ENCODE assay signal across 21 cellular contexts in genomic region chr3:184846500-184846899, GRCh38. TPM values are rescaled to one million over a fixed set of nuclear protein-coding genes. Genes with fewer than 3 reads are reported as not detected.
DNase-seq lines count a peak whose midpoint lies in the region; TF ChIP-seq lines count a peak whose summit lies in the region.
"Had no signal": no experiment of that assay in that cellular context is flagged by ENCODE, and none has a peak within 500 bp of the region (broad histone marks: within the 10 kb centered on the region; RNA-seq: fewer than 3 reads in every experiment).

No MANE protein-coding gene starts in this region.

- H3K79me1 ChIP-seq in trophoblast cell (ENCODE audit: low read length): no peaks in the 10 kb centered on the region

- H2BK5ac ChIP-seq in trophoblast cell (ENCODE audit: low read depth, low read length, poor library complexity): no peak overlapping the region

- TF ChIP-seq CTCF in HEK293 (tag by site-specific recombination; IDR thresholded peaks at IDR 0.05): no peak

- H2AK5ac ChIP-seq in trophoblast cell (ENCODE audit: low read length): no peak overlapping the region

- POLR2A ChIA-PET in HEK293 (lab: Yijun Ruan, JAX): no interaction called here

- H2AFZ ChIP-seq in trophoblast cell (ENCODE audit: insufficient read depth, low read length, poor library complexity): no peak overlapping the region
- H2AFZ ChIP-seq: GM23338 had no signal

- H4K91ac ChIP-seq in trophoblast cell (ENCODE audit: low read depth, low read length): no peak overlapping the region

- H3K4me2 ChIP-seq in trophoblast cell (ENCODE audit: low read length): no peak overlapping the region
- H3K4me2 ChIP-seq: A549; BLaER1 treated with 17β-estradiol and CSF1 and Interleukin-3, amounts not matched to agents 10 nM and 100 nM; GM23338 had no signal

- CTCF ChIA-PET in HEK293 (lab: Yijun Ruan, JAX): no interaction called here

- no peak overlapping the region for H4K12ac ChIP-seq in trophoblast cell (ENCODE audit: low read depth, low read length)

- no peak overlapping the region for H3K23ac ChIP-seq in trophoblast cell (ENCODE audit: low read length)

- H2BK120ac ChIP-seq in trophoblast cell (ENCODE audit: insufficient read depth, low read length, poor library complexity): no peak overlapping the region

- no peak overlapping the region for H3K4ac ChIP-seq in trophoblast cell (ENCODE audit: low read depth, low read length)

- no peaks in the 10 kb centered on the region for H3K4me1 ChIP-seq in HEK293 (ENCODE audit: control insufficient read depth, insufficient read depth, low read length)
- no peaks in the 10 kb centered on the region for H3K4me1 ChIP-seq in trophoblast cell (ENCODE audit: control insufficient read depth in 1 of 2, insufficient read depth in 2 of 2, low read length in 2 of 2)
- H3K4me1 ChIP-seq in skeletal muscle tissue (ENCODE audit: control insufficient read depth in 3 of 3, insufficient read depth in 3 of 3, low read length in 3 of 3): peaks cover 8 to 16% (median 9%) of the 10 kb centered on the region in 3 donors
- H3K4me1 ChIP-seq: BE2C; BLaER1 treated with 17β-estradiol and CSF1 and Interleukin-3, amounts not matched to agents 10 nM and 100 nM had no signal

- H3K27ac ChIP-seq in HEK293 (ENCODE audit: extremely low read depth, low read depth, low read length): no peak overlapping the region
- H3K27ac ChIP-seq in trophoblast cell (ENCODE audit: low read depth, low read length): no peak overlapping the region
- peak overlapping the region; percentile 63 for H3K27ac ChIP-seq in skeletal muscle tissue (ENCODE audit: low read depth, low read length)
- H3K27ac ChIP-seq: A549; BLaER1 treated with 17β-estradiol and CSF1 and Interleukin-3, amounts not matched to agents 10 nM and 100 nM had no signal

- H3K36me3 ChIP-seq in HEK293 (ENCODE audit: control insufficient read depth in 2 of 2, insufficient read depth in 1 of 2, low read length in 2 of 2): peaks cover 0 to 13% of the 10 kb centered on the region in 2 experiments; a peak in 1 of 3 replicates
- H3K36me3 ChIP-seq in trophoblast cell (ENCODE audit: control insufficient read depth in 1 of 2, insufficient read depth in 2 of 2, low read length in 2 of 2): peaks cover 0 to 1% of the 10 kb centered on the region in 2 experiments
- peaks cover 2 to 19% (median 16%) of the 10 kb centered on the region in 3 donors for H3K36me3 ChIP-seq in skeletal muscle tissue (ENCODE audit: control insufficient read depth in 3 of 3, insufficient read depth in 3 of 3, low read length in 3 of 3)
- H3K36me3 ChIP-seq: BE2C had no signal

- no peak overlapping the region for H3K14ac ChIP-seq in trophoblast cell (ENCODE audit: low read length)

- H4K8ac ChIP-seq in trophoblast cell (ENCODE audit: low read depth, low read length): no peak overlapping the region

- H3K4me3 ChIP-seq in HEK293 (ENCODE audit: low read depth, low read length) (no peak overlapping the region), trophoblast cell (ENCODE audit: low read depth, low read length) (no peak overlapping the region), skeletal muscle tissue (ENCODE audit: low read length in 3 of 3) (peak overlapping the region in 1 of 3 donors; percentile 7)
- H3K4me3 ChIP-seq: A549; BLaER1 treated with 17β-estradiol and CSF1 and Interleukin-3, amounts not matched to agents 10 nM and 100 nM; GM12878; GM23338 had no signal

- H2BK12ac ChIP-seq in trophoblast cell (ENCODE audit: low read length): no peak overlapping the region

- no peaks in the 10 kb centered on the region for H3K9me3 ChIP-seq in HEK293 (ENCODE audit: control insufficient read depth, insufficient read depth, low read depth, low read length)
- H3K9me3 ChIP-seq in trophoblast cell (ENCODE audit: insufficient read depth, low read depth, low read length): no peaks in the 10 kb centered on the region
- H3K9me3 ChIP-seq in skeletal muscle tissue (ENCODE audit: control insufficient read depth in 3 of 3, low read length in 3 of 3): no peaks in the 10 kb centered on the region
- H3K9me3 ChIP-seq: A549; BE2C; BLaER1 treated with 17β-estradiol and CSF1 and Interleukin-3, amounts not matched to agents 10 nM and 100 nM had no signal

- no peak overlapping the region for H3K18ac ChIP-seq in trophoblast cell (ENCODE audit: low read length)

- peak; percentile 82 for DNase-seq in NCI-H2171 treated with DMSO at 0.1 percent for 48 hours (lab: John Stamatoyannopoulos, UW)
- peak; percentile 28 to 75 for DNase-seq in trophoblast cell
- DNase-seq in DMS153 (lab: John Stamatoyannopoulos, UW): no peak
- DNase-seq in kidney tubule cell (ENCODE audit: low spot score): no peak
- DNase-seq in HCEC 1CT: no peak
- DNase-seq: 8988T; ACHN; AML-193; BE2C; CD4-positive, alpha-beta T cell; CD8-positive, alpha-beta memory T cell; DMS79; EL; GDM1; H9 had no signal

- no peaks in the 10 kb centered on the region for H3K27me3 ChIP-seq in trophoblast cell (ENCODE audit: insufficient read depth, low read length)
- no peaks in the 10 kb centered on the region for H3K27me3 ChIP-seq in skeletal muscle tissue (ENCODE audit: control insufficient read depth in 3 of 3, insufficient read depth in 3 of 3, low read length in 3 of 3)
- H3K27me3 ChIP-seq: BE2C; BLaER1 treated with 17β-estradiol and CSF1 and Interleukin-3, amounts not matched to agents 10 nM and 100 nM had no signal

- H3K79me2 ChIP-seq in trophoblast cell (ENCODE audit: control insufficient read depth, insufficient read depth, low read length, poor library complexity): no peaks in the 10 kb centered on the region

- 100% methylated on average over 1 of the region's 6 CpGs for WGBS in trophoblast cell (ENCODE audit: extremely low coverage, insufficient coverage, insufficient read length)

- H3K9ac ChIP-seq in trophoblast cell (ENCODE audit: low read length): no peak overlapping the region
- H3K9ac ChIP-seq in skeletal muscle tissue (ENCODE audit: low read depth in 1 of 3, low read length in 3 of 3): no peak overlapping the region
- H3K9ac ChIP-seq: BLaER1 treated with 17β-estradiol and CSF1 and Interleukin-3, amounts not matched to agents 10 nM and 100 nM had no signal

TF ChIP-seq in HEK293, 187 proteins besides CTCF, POLR2A, EP300 and RAD21:
- TF ChIP-seq SETDB1 (IDR thresholded peaks at IDR 0.05; ENCODE audit: insufficient read length, low read length) (no peak), PRDM1 (tag by site-specific recombination; IDR thresholded peaks at IDR 0.05) (0 out of 2 replicates have a peak, but pooled peaks have one; percentile 45), ZSCAN5A (tag by site-specific recombination; IDR thresholded peaks at IDR 0.05) (no peak)

RNA-seq across cellular contexts. Expression of gene VPS8, which starts 34.5 kb away (rescaled TPM):
- polyA plus RNA-seq in trophoblast cell (2013): 9.8 and 10.1 TPM in 2 replicates
- 316 TPM for total RNA-seq in skeletal muscle tissue

Comparison
In these comparisons a context has a peak if more than half of its experiments do, and no peak if none do; other contexts are left out.
1. DNase-seq: peak in NCI-H2171 treated with DMSO at 0.1 percent for 48 hours (single experiment) and trophoblast cell (2 of 2); none in DMS153 (single experiment), kidney tubule cell (single experiment) and HCEC 1CT (single experiment).